Comparison of ENCODE assay signal across 1 cellular context in the genomic region with DNA sequence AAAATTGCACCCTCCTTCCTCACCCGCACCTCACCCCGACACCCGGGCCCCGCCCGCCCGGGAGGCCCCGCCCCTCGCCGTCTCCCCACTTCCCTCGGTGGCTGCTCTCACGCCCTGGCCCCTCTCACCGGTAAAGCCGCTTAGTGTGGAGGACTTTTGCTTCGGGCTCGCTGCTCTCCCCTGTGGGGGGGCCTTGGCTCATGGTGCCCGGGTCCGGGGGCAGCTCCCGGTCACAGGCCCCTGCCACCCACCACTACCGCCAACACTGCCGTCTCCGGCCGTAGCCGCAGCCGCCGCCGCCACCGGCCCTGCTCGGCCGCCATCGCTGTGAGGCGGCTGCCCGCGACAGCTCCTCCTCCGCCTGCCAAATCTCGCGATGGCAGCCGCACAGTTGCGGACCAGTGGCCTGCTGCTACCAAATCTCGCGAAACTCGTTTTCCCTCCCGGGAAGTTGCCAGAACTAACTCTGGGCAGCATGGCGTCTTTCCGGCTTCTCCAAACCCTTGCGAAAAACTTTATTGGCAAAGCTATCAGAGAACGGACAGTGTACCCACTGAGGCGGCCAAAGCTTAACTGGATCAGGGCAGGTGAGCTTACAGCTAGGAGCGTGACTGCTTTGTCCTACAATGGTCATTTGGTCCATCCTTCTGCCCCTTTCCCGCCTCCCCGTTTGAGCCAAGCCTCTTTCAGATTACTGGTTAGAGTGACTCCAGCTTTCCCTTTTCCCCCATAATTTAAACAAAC.
TF ChIP-seq lines count a peak whose summit lies in the region.

Gene SMG5 (minus strand): TSS at position 347 of the 744 bp plus-strand sequence. CDS start 145 bp downstream, at position 202.

TF ChIP-seq in K562, 482 proteins besides CTCF, POLR2A, EP300 and RAD21 (continued from another document and continues in another):
- TF ChIP-seq TCF3 (CRISPR knock-in tag; IDR thresholded peaks at IDR 0.05) (peak; percentile 27; the same call in 1 of the 2 replicates), UBTF (IDR thresholded peaks at IDR 0.05; ENCODE audit: borderline replicate concordance in 1 of 2, low read depth in 2 of 2, low read length in 2 of 2) (peak in 1 of 2 experiments; percentile 42; a peak in 1 of 4 replicates), STAT5A (IDR thresholded peaks at IDR 0.05; ENCODE audit: borderline replicate concordance, low read length) (peak; percentile 20; the same call in 1 of the 2 replicates), CTBP1 (IDR thresholded peaks at IDR 0.05; ENCODE audit: borderline replicate concordance) (peak; percentile 54; the same call in 1 of the 2 replicates), RBM25 (IDR thresholded peaks at IDR 0.05; ENCODE audit: low read depth, low read length, severe bottlenecking) (peak; percentile 97), RERE (CRISPR knock-in tag; IDR thresholded peaks at IDR 0.05; ENCODE audit: borderline replicate concordance) (no peak), ZNF134 (CRISPR knock-in tag; conservative IDR thresholded peaks at IDR 0.05) (peak; percentile 56; the same call in 1 of the 2 replicates), DNMT1 (IDR thresholded peaks at IDR 0.05) (no peak), ZNF316 (IDR thresholded peaks at IDR 0.05) (no peak), ZNF217 (CRISPR knock-in tag; IDR thresholded peaks at IDR 0.05) (no peak), CCNT2 (IDR thresholded peaks at IDR 0.05; ENCODE audit: borderline replicate concordance, extremely low read depth, insufficient read length, low read depth, low read length) (peak; percentile 73), THRAP3 (IDR thresholded peaks at IDR 0.05; ENCODE audit: borderline replicate concordance) (no peak), MAZ (CRISPR knock-in tag; conservative IDR thresholded peaks at IDR 0.05 in 1 of 2, IDR thresholded peaks at IDR 0.05 in 1 of 2) (peak; percentile 84 to 92), TEAD4 (IDR thresholded peaks at IDR 0.05; ENCODE audit: low read length) (peak; percentile 52; the same call in 1 of the 2 replicates), TEAD4 (CRISPR knock-in tag; IDR thresholded peaks at IDR 0.05; ENCODE audit: borderline replicate concordance) (no peak), MXI1 (IDR thresholded peaks at IDR 0.05; ENCODE audit: low read depth, low read length) (peak; percentile 73), PHF8 (IDR thresholded peaks at IDR 0.05; ENCODE audit: borderline replicate concordance, low read length) (peak; percentile 99), ZNF121 (CRISPR knock-in tag; conservative IDR thresholded peaks at IDR 0.05) (no peak), ESRRA (IDR thresholded peaks at IDR 0.05; ENCODE audit: borderline replicate concordance, low read depth) (peak; percentile 64), TAF1 (IDR thresholded peaks at IDR 0.05; ENCODE audit: control insufficient read depth, extremely low read depth, insufficient read depth, low read length, severe bottlenecking) (peak; percentile 92), ZNF551 (CRISPR knock-in tag; IDR thresholded peaks at IDR 0.05) (no peak), ATF3 (IDR thresholded peaks at IDR 0.05) (no peak), ATF3 (CRISPR knock-in tag; conservative IDR thresholded peaks at IDR 0.05) (peak; percentile 60; the same call in 1 of the 2 replicates), BACH1 (tag; IDR thresholded peaks at IDR 0.05) (0 out of 2 replicates have a peak, but pooled peaks have one; percentile 25), E2F3 (CRISPR knock-in tag; IDR thresholded peaks at IDR 0.05) (peak; percentile 88; the same call in 1 of the 2 replicates)
- TF ChIP-seq, protein P1, sequence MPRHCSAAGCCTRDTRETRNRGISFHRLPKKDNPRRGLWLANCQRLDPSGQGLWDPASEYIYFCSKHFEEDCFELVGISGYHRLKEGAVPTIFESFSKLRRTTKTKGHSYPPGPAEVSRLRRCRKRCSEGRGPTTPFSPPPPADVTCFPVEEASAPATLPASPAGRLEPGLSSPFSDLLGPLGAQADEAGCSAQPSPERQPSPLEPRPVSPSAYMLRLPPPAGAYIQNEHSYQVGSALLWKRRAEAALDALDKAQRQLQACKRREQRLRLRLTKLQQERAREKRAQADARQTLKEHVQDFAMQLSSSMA (CRISPR knock-in tag; IDR thresholded peaks at IDR 0.05): peak; percentile 95
- TF ChIP-seq, protein P2, sequence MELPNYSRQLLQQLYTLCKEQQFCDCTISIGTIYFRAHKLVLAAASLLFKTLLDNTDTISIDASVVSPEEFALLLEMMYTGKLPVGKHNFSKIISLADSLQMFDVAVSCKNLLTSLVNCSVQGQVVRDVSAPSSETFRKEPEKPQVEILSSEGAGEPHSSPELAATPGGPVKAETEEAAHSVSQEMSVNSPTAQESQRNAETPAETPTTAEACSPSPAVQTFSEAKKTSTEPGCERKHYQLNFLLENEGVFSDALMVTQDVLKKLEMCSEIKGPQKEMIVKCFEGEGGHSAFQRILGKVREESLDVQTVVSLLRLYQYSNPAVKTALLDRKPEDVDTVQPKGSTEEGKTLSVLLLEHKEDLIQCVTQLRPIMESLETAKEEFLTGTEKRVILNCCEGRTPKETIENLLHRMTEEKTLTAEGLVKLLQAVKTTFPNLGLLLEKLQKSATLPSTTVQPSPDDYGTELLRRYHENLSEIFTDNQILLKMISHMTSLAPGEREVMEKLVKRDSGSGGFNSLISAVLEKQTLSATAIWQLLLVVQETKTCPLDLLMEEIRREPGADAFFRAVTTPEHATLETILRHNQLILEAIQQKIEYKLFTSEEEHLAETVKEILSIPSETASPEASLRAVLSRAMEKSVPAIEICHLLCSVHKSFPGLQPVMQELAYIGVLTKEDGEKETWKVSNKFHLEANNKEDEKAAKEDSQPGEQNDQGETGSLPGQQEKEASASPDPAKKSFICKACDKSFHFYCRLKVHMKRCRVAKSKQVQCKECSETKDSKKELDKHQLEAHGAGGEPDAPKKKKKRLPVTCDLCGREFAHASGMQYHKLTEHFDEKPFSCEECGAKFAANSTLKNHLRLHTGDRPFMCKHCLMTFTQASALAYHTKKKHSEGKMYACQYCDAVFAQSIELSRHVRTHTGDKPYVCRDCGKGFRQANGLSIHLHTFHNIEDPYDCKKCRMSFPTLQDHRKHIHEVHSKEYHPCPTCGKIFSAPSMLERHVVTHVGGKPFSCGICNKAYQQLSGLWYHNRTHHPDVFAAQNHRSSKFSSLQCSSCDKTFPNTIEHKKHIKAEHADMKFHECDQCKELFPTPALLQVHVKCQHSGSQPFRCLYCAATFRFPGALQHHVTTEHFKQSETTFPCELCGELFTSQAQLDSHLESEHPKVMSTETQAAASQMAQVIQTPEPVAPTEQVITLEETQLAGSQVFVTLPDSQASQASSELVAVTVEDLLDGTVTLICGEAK (IDR thresholded peaks at IDR 0.05): peak; percentile 100
- TF ChIP-seq, protein P2 (CRISPR knock-in tag; IDR thresholded peaks at IDR 0.05): peak; percentile 100
- TF ChIP-seq, protein P3, sequence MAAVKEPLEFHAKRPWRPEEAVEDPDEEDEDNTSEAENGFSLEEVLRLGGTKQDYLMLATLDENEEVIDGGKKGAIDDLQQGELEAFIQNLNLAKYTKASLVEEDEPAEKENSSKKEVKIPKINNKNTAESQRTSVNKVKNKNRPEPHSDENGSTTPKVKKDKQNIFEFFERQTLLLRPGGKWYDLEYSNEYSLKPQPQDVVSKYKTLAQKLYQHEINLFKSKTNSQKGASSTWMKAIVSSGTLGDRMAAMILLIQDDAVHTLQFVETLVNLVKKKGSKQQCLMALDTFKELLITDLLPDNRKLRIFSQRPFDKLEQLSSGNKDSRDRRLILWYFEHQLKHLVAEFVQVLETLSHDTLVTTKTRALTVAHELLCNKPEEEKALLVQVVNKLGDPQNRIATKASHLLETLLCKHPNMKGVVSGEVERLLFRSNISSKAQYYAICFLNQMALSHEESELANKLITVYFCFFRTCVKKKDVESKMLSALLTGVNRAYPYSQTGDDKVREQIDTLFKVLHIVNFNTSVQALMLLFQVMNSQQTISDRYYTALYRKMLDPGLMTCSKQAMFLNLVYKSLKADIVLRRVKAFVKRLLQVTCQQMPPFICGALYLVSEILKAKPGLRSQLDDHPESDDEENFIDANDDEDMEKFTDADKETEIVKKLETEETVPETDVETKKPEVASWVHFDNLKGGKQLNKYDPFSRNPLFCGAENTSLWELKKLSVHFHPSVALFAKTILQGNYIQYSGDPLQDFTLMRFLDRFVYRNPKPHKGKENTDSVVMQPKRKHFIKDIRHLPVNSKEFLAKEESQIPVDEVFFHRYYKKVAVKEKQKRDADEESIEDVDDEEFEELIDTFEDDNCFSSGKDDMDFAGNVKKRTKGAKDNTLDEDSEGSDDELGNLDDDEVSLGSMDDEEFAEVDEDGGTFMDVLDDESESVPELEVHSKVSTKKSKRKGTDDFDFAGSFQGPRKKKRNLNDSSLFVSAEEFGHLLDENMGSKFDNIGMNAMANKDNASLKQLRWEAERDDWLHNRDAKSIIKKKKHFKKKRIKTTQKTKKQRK (IDR thresholded peaks at IDR 0.05; ENCODE audit: borderline replicate concordance, low read depth, low read length): no peak
